In the genomic region with DNA sequence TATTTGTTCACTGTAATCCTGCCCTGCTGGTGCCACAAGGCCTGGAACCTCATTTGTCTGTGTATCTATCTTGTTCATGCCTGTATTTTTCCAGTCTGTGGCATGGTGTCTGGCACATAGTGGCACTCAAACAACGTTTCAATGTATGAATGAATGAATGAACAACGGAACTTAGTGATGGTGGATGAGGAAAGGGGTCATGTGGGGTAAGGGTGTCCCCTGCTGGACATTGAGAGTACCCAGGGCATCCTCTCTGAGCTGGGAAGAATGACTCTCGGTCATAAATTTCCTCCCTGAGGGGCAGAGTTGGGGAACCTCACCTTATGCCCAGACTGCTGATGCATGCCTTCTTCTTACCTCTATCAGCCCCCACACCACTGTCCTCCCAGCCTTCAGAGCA, we compare ENCODE assay signal across 7 cellular contexts. TPM values are rescaled to one million over a fixed set of nuclear protein-coding genes. Genes with fewer than 3 reads are reported as not detected.
DNase-seq lines count a peak whose midpoint lies in the region; ATAC-seq and TF ChIP-seq lines count a peak whose summit lies in the region.

No MANE protein-coding gene starts in this region.

- H3K9ac ChIP-seq in DND-41 (ENCODE audit: low read depth, low read length) = no peak overlapping the region

- H4K20me1 ChIP-seq in DND-41 (ENCODE audit: insufficient read depth, low read length) = no peaks in the 10 kb centered on the region

- WGBS in suprapubic skin = 13% methylated on average over 3 of the region's 3 CpGs

- DNase-seq in DND-41 (no peak), HL-60 (ENCODE audit: low read depth in 1 of 2, low spot score in 1 of 2) (peak; percentile 27 to 32), T-helper 9 cell (peak; percentile 21), epithelial cell of esophagus (ENCODE audit: low read depth) (peak; percentile 68), retinal pigment epithelial cell (ENCODE audit: low read depth) (peak; percentile 43), suprapubic skin (ENCODE audit: low spot score in 2 of 2) (no peak)
- DNase-seq in NK-92 treated with Interleukin-12 subunit alpha and Interleukin-12 subunit beta, amount 100 ng/mL, for 24 hours (lab: John Stamatoyannopoulos, UW) = no peak

- no peaks in the 10 kb centered on the region for H3K9me3 ChIP-seq in DND-41 (ENCODE audit: insufficient read depth, low read length, severe bottlenecking)
- no peaks in the 10 kb centered on the region for H3K9me3 ChIP-seq in suprapubic skin

- TF ChIP-seq CTCF in DND-41 (IDR thresholded peaks at IDR 0.05; ENCODE audit: borderline replicate concordance, extremely low read depth, low read length, poor library complexity, severe bottlenecking) (peak; percentile 38), HL-60 (IDR thresholded peaks at IDR 0.05; ENCODE audit: insufficient read depth, low read length) (peak; percentile 70), epithelial cell of esophagus (IDR thresholded peaks at IDR 0.05; ENCODE audit: insufficient read depth, low read depth, low read length, missing control alignments) (peak; percentile 78), retinal pigment epithelial cell (conservative IDR thresholded peaks at IDR 0.05; ENCODE audit: low read depth, low read length) (peak; percentile 87), suprapubic skin (IDR thresholded peaks at IDR 0.05) (no peak)

- H2AFZ ChIP-seq in DND-41 (ENCODE audit: low read depth, low read length) = no peak overlapping the region

- ATAC-seq in DND-41 (ENCODE audit: insufficient read depth, low read depth) = no peak

- TF ChIP-seq POLR2A in suprapubic skin (IDR thresholded peaks at IDR 0.05) = no peak

- H3K27ac ChIP-seq in DND-41 (ENCODE audit: low read length) (no peak overlapping the region), HL-60 (replicated peaks) (no peak overlapping the region), suprapubic skin (no peak overlapping the region)

- H3K27me3 ChIP-seq in DND-41 (ENCODE audit: insufficient read depth, low read length, poor library complexity) (no peaks in the 10 kb centered on the region), HL-60 (ENCODE audit: insufficient read depth, poor library complexity, severe bottlenecking) (no peaks in the 10 kb centered on the region), suprapubic skin (no peaks in the 10 kb centered on the region)

- no peak for TF ChIP-seq EP300 in suprapubic skin (IDR thresholded peaks at IDR 0.05)

- H3K36me3 ChIP-seq in DND-41 (ENCODE audit: insufficient read depth, low read length) (no peaks in the 10 kb centered on the region), suprapubic skin (no peaks in the 10 kb centered on the region)

- H3K4me2 ChIP-seq in DND-41 (ENCODE audit: insufficient read depth, low read length) = no peak overlapping the region

- H3K4me3 ChIP-seq in DND-41 (ENCODE audit: low read depth in 1 of 2, low read length in 2 of 2) = no peak overlapping the region
- H3K4me3 ChIP-seq in HL-60 (replicated peaks; ENCODE audit: insufficient read depth, low read length) = no peak overlapping the region
- no peak overlapping the region for H3K4me3 ChIP-seq in epithelial cell of esophagus (ENCODE audit: low read length)
- H3K4me3 ChIP-seq in retinal pigment epithelial cell (ENCODE audit: low read length) = no peak overlapping the region
- no peak overlapping the region for H3K4me3 ChIP-seq in suprapubic skin

- H3K4me1 ChIP-seq in DND-41 (ENCODE audit: insufficient read depth, low read length) (no peaks in the 10 kb centered on the region), suprapubic skin (no peaks in the 10 kb centered on the region)

- no peaks in the 10 kb centered on the region for H3K79me2 ChIP-seq in DND-41 (ENCODE audit: insufficient read depth, low read length)

RNA-seq across cellular contexts. Expression of a gene that starts 18.9 kb away (rescaled TPM):
- not detected for total RNA-seq in suprapubic skin

RNA-seq across cellular contexts. Expression of a gene that starts 19.2 kb away (rescaled TPM):
- not detected for total RNA-seq in suprapubic skin

RNA-seq across cellular contexts. Expression of a gene that starts 37.5 kb away (rescaled TPM):
- 10 to 100 TPM; 47.8 to 96.9 (median 62.8) TPM for total RNA-seq in suprapubic skin

RNA-seq across cellular contexts. Expression of a gene that starts 40.7 kb away (rescaled TPM):
- total RNA-seq in suprapubic skin = 10 to 100 TPM; 35.6 to 55.8 (median 45.3) TPM

Comparison
In these comparisons a context has a peak if more than half of its experiments do, and no peak if none do; other contexts are left out.
1. DNase-seq: peak in HL-60 (2 of 2), T-helper 9 cell (single experiment), epithelial cell of esophagus (single experiment) and retinal pigment epithelial cell (single experiment); none in DND-41 (single experiment), NK-92 treated with Interleukin-12 subunit alpha and Interleukin-12 subunit beta, amount 100 ng/mL, for 24 hours (single experiment) and suprapubic skin (0 of 2).
2. CTCF ChIP-seq: peak in DND-41 (single experiment), HL-60 (single experiment), epithelial cell of esophagus (single experiment) and retinal pigment epithelial cell (single experiment); none in suprapubic skin (0 of 2).